1 cellular context compared by ENCODE assay signal in the genomic region with DNA sequence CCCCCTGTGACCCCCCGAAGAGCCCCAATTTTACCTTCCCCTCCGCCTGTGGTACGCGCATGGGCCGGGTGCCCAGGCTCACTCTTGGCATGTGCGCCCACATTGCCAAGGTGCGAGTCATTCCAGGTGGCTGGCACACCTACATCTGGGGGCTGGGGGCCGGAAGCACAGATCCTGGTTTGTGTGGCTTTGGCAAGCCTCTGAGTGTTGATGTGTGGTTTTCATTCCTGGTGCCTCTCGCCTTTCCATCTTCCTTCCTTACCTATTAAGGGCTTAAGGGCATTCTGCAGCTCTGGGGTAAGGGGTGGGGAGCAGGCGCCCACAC.
TF ChIP-seq lines count a peak whose summit lies in the region.

No MANE protein-coding gene starts in this region.

TF ChIP-seq in WTC11, 78 proteins besides CTCF, POLR2A, EP300 and RAD21:
- TF ChIP-seq, protein P1, sequence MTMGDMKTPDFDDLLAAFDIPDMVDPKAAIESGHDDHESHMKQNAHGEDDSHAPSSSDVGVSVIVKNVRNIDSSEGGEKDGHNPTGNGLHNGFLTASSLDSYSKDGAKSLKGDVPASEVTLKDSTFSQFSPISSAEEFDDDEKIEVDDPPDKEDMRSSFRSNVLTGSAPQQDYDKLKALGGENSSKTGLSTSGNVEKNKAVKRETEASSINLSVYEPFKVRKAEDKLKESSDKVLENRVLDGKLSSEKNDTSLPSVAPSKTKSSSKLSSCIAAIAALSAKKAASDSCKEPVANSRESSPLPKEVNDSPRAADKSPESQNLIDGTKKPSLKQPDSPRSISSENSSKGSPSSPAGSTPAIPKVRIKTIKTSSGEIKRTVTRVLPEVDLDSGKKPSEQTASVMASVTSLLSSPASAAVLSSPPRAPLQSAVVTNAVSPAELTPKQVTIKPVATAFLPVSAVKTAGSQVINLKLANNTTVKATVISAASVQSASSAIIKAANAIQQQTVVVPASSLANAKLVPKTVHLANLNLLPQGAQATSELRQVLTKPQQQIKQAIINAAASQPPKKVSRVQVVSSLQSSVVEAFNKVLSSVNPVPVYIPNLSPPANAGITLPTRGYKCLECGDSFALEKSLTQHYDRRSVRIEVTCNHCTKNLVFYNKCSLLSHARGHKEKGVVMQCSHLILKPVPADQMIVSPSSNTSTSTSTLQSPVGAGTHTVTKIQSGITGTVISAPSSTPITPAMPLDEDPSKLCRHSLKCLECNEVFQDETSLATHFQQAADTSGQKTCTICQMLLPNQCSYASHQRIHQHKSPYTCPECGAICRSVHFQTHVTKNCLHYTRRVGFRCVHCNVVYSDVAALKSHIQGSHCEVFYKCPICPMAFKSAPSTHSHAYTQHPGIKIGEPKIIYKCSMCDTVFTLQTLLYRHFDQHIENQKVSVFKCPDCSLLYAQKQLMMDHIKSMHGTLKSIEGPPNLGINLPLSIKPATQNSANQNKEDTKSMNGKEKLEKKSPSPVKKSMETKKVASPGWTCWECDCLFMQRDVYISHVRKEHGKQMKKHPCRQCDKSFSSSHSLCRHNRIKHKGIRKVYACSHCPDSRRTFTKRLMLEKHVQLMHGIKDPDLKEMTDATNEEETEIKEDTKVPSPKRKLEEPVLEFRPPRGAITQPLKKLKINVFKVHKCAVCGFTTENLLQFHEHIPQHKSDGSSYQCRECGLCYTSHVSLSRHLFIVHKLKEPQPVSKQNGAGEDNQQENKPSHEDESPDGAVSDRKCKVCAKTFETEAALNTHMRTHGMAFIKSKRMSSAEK (CRISPR knock-in tag; IDR thresholded peaks at IDR 0.05; ENCODE audit: borderline replicate concordance) = no peak
- TF ChIP-seq, protein P2, sequence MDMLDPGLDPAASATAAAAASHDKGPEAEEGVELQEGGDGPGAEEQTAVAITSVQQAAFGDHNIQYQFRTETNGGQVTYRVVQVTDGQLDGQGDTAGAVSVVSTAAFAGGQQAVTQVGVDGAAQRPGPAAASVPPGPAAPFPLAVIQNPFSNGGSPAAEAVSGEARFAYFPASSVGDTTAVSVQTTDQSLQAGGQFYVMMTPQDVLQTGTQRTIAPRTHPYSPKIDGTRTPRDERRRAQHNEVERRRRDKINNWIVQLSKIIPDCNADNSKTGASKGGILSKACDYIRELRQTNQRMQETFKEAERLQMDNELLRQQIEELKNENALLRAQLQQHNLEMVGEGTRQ (CRISPR knock-in tag; IDR thresholded peaks at IDR 0.05) = 0 out of 2 replicates have a peak, but pooled peaks have one; percentile 7
- TF ChIP-seq NFYB (CRISPR knock-in tag; conservative IDR thresholded peaks at IDR 0.05; ENCODE audit: low read depth) = no peak
- no peak for TF ChIP-seq CREB1 (CRISPR knock-in tag; IDR thresholded peaks at IDR 0.05)
- TF ChIP-seq GABPB1 (CRISPR knock-in tag; IDR thresholded peaks at IDR 0.05) = 0 out of 2 replicates have a peak, but pooled peaks have one; percentile 6
- no peak for TF ChIP-seq SP1 (CRISPR knock-in tag; conservative IDR thresholded peaks at IDR 0.05)
- peak; percentile 9; the same call in 1 of the 2 replicates for TF ChIP-seq ZNF416 (CRISPR knock-in tag; IDR thresholded peaks at IDR 0.05)
- TF ChIP-seq ZBTB21 (CRISPR knock-in tag; IDR thresholded peaks at IDR 0.05; ENCODE audit: borderline replicate concordance) = 0 out of 2 replicates have a peak, but pooled peaks have one; percentile 8
TF ChIP-seq in WTC11: peak in this region for 4.
